Comparison of ENCODE assay signal across 8 cellular contexts in genomic region chr1:28509705-28510349, GRCh38. TPM values are rescaled to one million over a fixed set of nuclear protein-coding genes. Genes with fewer than 3 reads are reported as not detected.
DNase-seq lines count a peak whose midpoint lies in the region; ATAC-seq and TF ChIP-seq lines count a peak whose summit lies in the region.

No MANE protein-coding gene starts in this region.

- H3K36me3 ChIP-seq in esophagus (ENCODE audit: control insufficient read depth in 2 of 2, insufficient read depth in 2 of 2, low read length in 1 of 2), result peaks cover 8 to 26% of the 10 kb centered on the region in 2 donors

- peaks cover 94% of the 10 kb centered on the region for H3K27me3 Mint-ChIP-seq in HFFc6 (ENCODE audit: insufficient read depth)

- H3K27ac ChIP-seq in esophagus (ENCODE audit: low read depth in 2 of 2, low read length in 1 of 2), result peak overlapping the region; percentile 82 to 90

- WGBS in esophagus, 2 donors, result 51 to 54% methylated on average over 8 of the region's 8 CpGs

- DNase-seq in HFFc6, result peak; percentile 7
- DNase-seq in activated CD4-positive, alpha-beta T cell treated with anti-CD3 and anti-CD28 coated beads for 4 hours, result peak; percentile 46 to 53
- peak in 2 of 3 donors; percentile 33 to 47 for DNase-seq in stimulated activated CD4-positive, alpha-beta T cell treated with anti-CD3 and anti-CD28 coated beads, Interleukin-12 subunit alpha, Interleukin-12 subunit beta, amount 100 ng/mL, for 48 hours (ENCODE audit: low read depth in 2 of 3, low spot score in 1 of 3)
- no peak for DNase-seq in hepatic stellate cell (ENCODE audit: low spot score)
- DNase-seq in NCI-H2227 (lab: John Stamatoyannopoulos, UW; ENCODE audit: unreplicated experiment), result no peak
- DNase-seq in medulla oblongata (ENCODE audit: extremely low spot score), result no peak

- H3K4me3 ChIP-seq in esophagus (ENCODE audit: low read depth in 1 of 2, low read length in 2 of 2), result peak overlapping the region in 1 of 2 donors; percentile 96

- H3K36me3 Mint-ChIP-seq in HFFc6 (ENCODE audit: low read depth), result peaks cover 79% of the 10 kb centered on the region

- H3K27ac Mint-ChIP-seq in HFFc6, result peak overlapping the region; percentile 96

- H3K4me3 Mint-ChIP-seq in HFFc6, result peak overlapping the region; percentile 97

- no peaks in the 10 kb centered on the region for H3K9me3 ChIP-seq in esophagus (ENCODE audit: control insufficient read depth in 2 of 2, insufficient read depth in 1 of 2, low read depth in 1 of 2, low read length in 1 of 2)

- TF ChIP-seq CTCF in HFFc6 (IDR thresholded peaks at IDR 0.05), result no peak

- peaks cover 0 to 5% of the 10 kb centered on the region in 2 donors for H3K4me1 ChIP-seq in esophagus (ENCODE audit: control insufficient read depth in 2 of 2, insufficient read depth in 2 of 2, low read length in 1 of 2)

- peaks cover 51% of the 10 kb centered on the region for H3K4me1 Mint-ChIP-seq in HFFc6 (ENCODE audit: low read depth)

- peaks cover 57% of the 10 kb centered on the region for H3K9me3 Mint-ChIP-seq in HFFc6

- no peaks in the 10 kb centered on the region for H3K27me3 ChIP-seq in esophagus (ENCODE audit: control insufficient read depth in 1 of 2, insufficient read depth in 2 of 2, low read length in 2 of 2)

- ATAC-seq in GM19467 (IDR thresholded peaks at IDR 0.05; ENCODE audit: unreplicated experiment), result no peak

RNA-seq across cellular contexts. Expression of gene RCC1, which starts 4.0 kb away (rescaled TPM):
- total RNA-seq in HFFc6 (2021; fragmentation: NEBNext Ultra II Directional; extraction: Animal tissue kit (Norgen Biotek cat#: 25700)), result 10 to 100 TPM; 30.9 to 45.4 (median 38.4) TPM
- polyA plus RNA-seq in esophagus, result 10 to 100 TPM; 32.5 to 46.4 TPM

RNA-seq across cellular contexts. Expression of gene TRNAU1AP, which starts 43.1 kb away (rescaled TPM):
- 10 to 100 TPM; 20.9 to 33.0 (median 28.2) TPM for total RNA-seq in HFFc6 (2021; fragmentation: NEBNext Ultra II Directional; extraction: Animal tissue kit (Norgen Biotek cat#: 25700))
- 10 to 100 TPM; 20.1 to 27.8 TPM for polyA plus RNA-seq in esophagus

Comparison
In these comparisons a context has a peak if more than half of its experiments do, and no peak if none do; other contexts are left out.
1. DNase-seq: peak in HFFc6 (single experiment), activated CD4-positive, alpha-beta T cell treated with anti-CD3 and anti-CD28 coated beads for 4 hours (2 of 2) and stimulated activated CD4-positive, alpha-beta T cell treated with anti-CD3 and anti-CD28 coated beads, Interleukin-12 subunit alpha, Interleukin-12 subunit beta, amount 100 ng/mL, for 48 hours (2 of 3); none in hepatic stellate cell (single experiment), NCI-H2227 (single experiment) and medulla oblongata (single experiment).